Comparison of ENCODE assay signal across 1 cellular context in the genomic region with DNA sequence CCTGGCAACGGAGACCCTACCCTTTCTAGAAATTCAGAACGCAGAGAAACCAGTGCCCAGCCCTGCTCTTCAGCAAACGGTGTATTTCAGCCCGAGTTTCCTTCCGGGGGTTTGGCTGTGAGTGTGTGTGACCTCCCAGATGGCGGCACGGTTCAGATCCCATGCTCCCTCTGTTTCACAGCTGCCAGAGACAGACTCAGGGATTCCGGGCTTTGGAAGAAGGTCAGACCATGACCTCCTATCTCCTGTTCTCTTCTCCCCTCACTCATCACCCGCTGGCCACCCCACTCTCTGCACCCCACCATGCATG.
TF ChIP-seq lines count a peak whose summit lies in the region.

No MANE protein-coding gene starts in this region.

TF ChIP-seq in H1, 55 proteins besides CTCF, POLR2A, EP300 and RAD21:
- TF ChIP-seq HDAC2 (IDR thresholded peaks at IDR 0.05; ENCODE audit: borderline replicate concordance in 1 of 2, low read depth in 2 of 2, low read length in 2 of 2) (no peak), E2F6 (IDR thresholded peaks at IDR 0.05) (peak; percentile 16; the same call in 1 of the 2 replicates)
